Comparison of ENCODE assay signal across 35 cellular contexts in genomic region chr3:76768912-76769311, GRCh38.
"Had no signal": no experiment of that assay in that cellular context is flagged by ENCODE, and none has a peak within 500 bp of the region (broad histone marks: within the 10 kb centered on the region; RNA-seq: fewer than 3 reads in every experiment).

No MANE protein-coding gene starts in this region.

- H3K27me3 ChIP-seq: MG63 had no signal

- H3K9me3 ChIP-seq: MG63 had no signal

- H3K36me3 ChIP-seq: MG63 had no signal

- H3K4me3 ChIP-seq: MG63 had no signal

- DNase-seq: Karpas-422, Kasumi-1, MG63, MM.1S, MV-4-11, NCI-H1048, NCI-H1092, NCI-H1092 treated with DMSO at 0.1 percent for 48 hours, NCI-H1105, NCI-H1105 treated with DMSO at 0.1 percent for 48 hours, NCI-H1417, NCI-H1417 treated with DMSO at 0.1 percent for 48 hours, NCI-H1436 treated with DMSO at 0.1 percent for 48 hours, NCI-H1694, NCI-H1694 treated with DMSO at 0.1 percent for 48 hours, NCI-H187, NCI-H187 treated with DMSO at 0.1 percent for 48 hours, NCI-H1930, NCI-H2029, NCI-H2029 treated with DMSO at 0.1 percent for 48 hours, NCI-H2081, NCI-H2081 treated with DMSO at 0.1 percent for 48 hours, NCI-H2107, NCI-H2171, NCI-H2171 treated with DMSO at 0.1 percent for 48 hours, NCI-H2227 treated with DMSO at 0.1 percent for 48 hours, NCI-H226, NCI-H345, NCI-H446, NCI-H446 treated with DMSO at 0.1 percent for 48 hours, NCI-H510A, NCI-H510A treated with DMSO at 0.1 percent for 48 hours, NCI-H524, NCI-H524 treated with DMSO at 0.1 percent for 48 hours, NCI-H526 had no signal
